ENCODE assay signal across 21 cellular contexts in genomic region chr1:111110197-111110899, GRCh38. TPM values are rescaled to one million over a fixed set of nuclear protein-coding genes. Genes with fewer than 3 reads are reported as not detected.
DNase-seq lines count a peak whose midpoint lies in the region; ATAC-seq and TF ChIP-seq lines count a peak whose summit lies in the region.
"Had no signal": no experiment of that assay in that cellular context is flagged by ENCODE, and none has a peak within 500 bp of the region (broad histone marks: within the 10 kb centered on the region; RNA-seq: fewer than 3 reads in every experiment).

No MANE protein-coding gene starts in this region.

- TF ChIP-seq POLR2A in breast epithelium (IDR thresholded peaks at IDR 0.05) (no peak), vagina (IDR thresholded peaks at IDR 0.05) (no peak)

- BruUV-seq in MCF 10A (replicated peaks; lab: Mats Ljungman, UMichigan): no TSS peak

- TF ChIP-seq CTCF in MCF 10A (IDR thresholded peaks at IDR 0.05; ENCODE audit: unreplicated experiment): no peak
- no peak for TF ChIP-seq CTCF in breast epithelium (IDR thresholded peaks at IDR 0.05)
- TF ChIP-seq CTCF in GM13976 (IDR thresholded peaks at IDR 0.05; ENCODE audit: borderline replicate concordance, control extremely low read depth, extremely low read depth, insufficient read depth, missing control alignments): no peak
- TF ChIP-seq CTCF in vagina (IDR thresholded peaks at IDR 0.05): no peak

- peaks cover 11% of the 10 kb centered on the region for H3K9me3 Mint-ChIP-seq in MCF 10A (ENCODE audit: unreplicated experiment)

- H3K36me3 ChIP-seq in breast epithelium (no peaks in the 10 kb centered on the region), vagina (peaks cover 0 to 7% of the 10 kb centered on the region in 2 donors)
- H3K36me3 ChIP-seq: Peyer's patch, prostate gland had no signal

- H3K9me3 ChIP-seq in breast epithelium: peaks cover 0 to 20% of the 10 kb centered on the region in 2 donors
- H3K9me3 ChIP-seq in vagina: no peaks in the 10 kb centered on the region
- H3K9me3 ChIP-seq: Peyer's patch, prostate gland had no signal

- POLR2A ChIA-PET in MCF 10A (lab: Yijun Ruan, JAX): interaction anchor here (0.9 to 1.3 kb wide), 2 partner anchors 10 to 29 kb away, joined by 3 to 4 read pairs; no protein-coding TSS in a partner anchor

- intact Hi-C loops in MCF 10A (cut with micrococcal nuclease): no loop called here
- intact Hi-C loops in breast epithelium (cut with DNase I; ENCODE audit: low total_unique reads): no loop called here
- intact Hi-C loops in left colon (cut with DNase I, micrococcal nuclease): no loop called here
- intact Hi-C loops in vagina (cut with DNase I): no loop called here

- DNase-seq in MCF 10A (ENCODE audit: unreplicated experiment): peak; percentile 58
- no peak for DNase-seq in breast epithelium (ENCODE audit: low spot score in 2 of 2)
- DNase-seq in SHP77 treated with DMSO at 0.1 percent for 48 hours (lab: John Stamatoyannopoulos, UW): peak; percentile 87
- DNase-seq in left colon: peak in 1 of 2 donors; percentile 27
- no peak for DNase-seq in GM13976 (ENCODE audit: low spot score)
- DNase-seq in vagina (ENCODE audit: extremely low spot score in 2 of 2): no peak
- no peak for DNase-seq in H4 (ENCODE audit: low spot score)
- DNase-seq: 8988T; activated CD4-positive, alpha-beta T cell treated with anti-CD3 and anti-CD28 coated beads for 48 hours; DND-41; NCI-H187; NCI-H526; Peyer's patch; stimulated activated CD4-positive, alpha-beta T cell treated with anti-CD3 and anti-CD28 coated beads, Interleukin-12 subunit alpha, Interleukin-12 subunit beta, amount 100 ng/mL, for 4 hours had no signal

- in situ Hi-C loops in GM13976 (cut with MboI; ENCODE audit: low sequenced_read_pairs, unreplicated experiment): no loop called here

- CTCF ChIA-PET in MCF 10A (lab: Yijun Ruan, JAX): no interaction called here

- no peak overlapping the region for H3K4me3 Mint-ChIP-seq in MCF 10A (ENCODE audit: unreplicated experiment)
- H3K4me3 Mint-ChIP-seq: activated naive CD4-positive, alpha-beta T cell treated with anti-CD3 and anti-CD28 coated beads, Interleukin-2, amount 50 U/mL, for 24 hours; dendritic cell treated with granulocyte-macrophage colony-stimulating factor and Interleukin-4, amounts not matched to agents 40 ng/mL and 50 ng/mL, for 4 days; stimulated activated effector memory CD8-positive, alpha-beta T cell treated with anti-CD3 and anti-CD28 coated beads, Interleukin-12 subunit alpha, Interleukin-12 subunit beta, amount 100 ng/mL, for 72 hours had no signal

- no peaks in the 10 kb centered on the region for H3K27me3 Mint-ChIP-seq in MCF 10A (ENCODE audit: insufficient read depth, unreplicated experiment)
- H3K27me3 Mint-ChIP-seq: dendritic cell treated with granulocyte-macrophage colony-stimulating factor and Interleukin-4, amounts not matched to agents 40 ng/mL and 50 ng/mL, for 4 days had no signal

- ATAC-seq in left colon (peak; percentile 37), HG02973 (IDR thresholded peaks at IDR 0.05; ENCODE audit: unreplicated experiment) (no peak)
- ATAC-seq: stimulated activated effector memory CD8-positive, alpha-beta T cell treated with anti-CD3 and anti-CD28 coated beads, Interleukin-12 subunit alpha, Interleukin-12 subunit beta, amount 100 ng/mL, for 72 hours had no signal

- no peaks in the 10 kb centered on the region for H3K4me1 ChIP-seq in breast epithelium
- H3K4me1 ChIP-seq in vagina: no peaks in the 10 kb centered on the region
- H3K4me1 ChIP-seq: BLaER1 treated with 17β-estradiol and CSF1 and Interleukin-3, amounts not matched to agents 10 nM and 100 nM; Peyer's patch; prostate gland had no signal

- H3K27me3 ChIP-seq in breast epithelium: no peaks in the 10 kb centered on the region
- no peaks in the 10 kb centered on the region for H3K27me3 ChIP-seq in vagina
- H3K27me3 ChIP-seq: BLaER1 treated with 17β-estradiol and CSF1 and Interleukin-3, amounts not matched to agents 10 nM and 100 nM; Peyer's patch had no signal

- H3K4me3 ChIP-seq in breast epithelium (no peak overlapping the region), vagina (no peak overlapping the region)
- H3K4me3 ChIP-seq: Peyer's patch, prostate gland had no signal

- peaks cover 10% of the 10 kb centered on the region for H3K36me3 Mint-ChIP-seq in MCF 10A (ENCODE audit: insufficient read depth, unreplicated experiment)

- H3K27ac ChIP-seq in breast epithelium (no peak overlapping the region), vagina (no peak overlapping the region)
- H3K27ac ChIP-seq: BLaER1 treated with 17β-estradiol and CSF1 and Interleukin-3, amounts not matched to agents 10 nM and 100 nM; epithelial cell of prostate; Peyer's patch; prostate gland had no signal

- peaks cover 7% of the 10 kb centered on the region for H3K4me1 Mint-ChIP-seq in MCF 10A (ENCODE audit: insufficient read depth, unreplicated experiment)
- H3K4me1 Mint-ChIP-seq: activated naive CD4-positive, alpha-beta T cell treated with anti-CD3 and anti-CD28 coated beads, Interleukin-2, amount 50 U/mL, for 24 hours; stimulated activated effector memory CD8-positive, alpha-beta T cell treated with anti-CD3 and anti-CD28 coated beads, Interleukin-12 subunit alpha, Interleukin-12 subunit beta, amount 100 ng/mL, for 72 hours had no signal

- H3K27ac Mint-ChIP-seq in MCF 10A (ENCODE audit: low read depth, unreplicated experiment): peak overlapping the region; percentile 41
- H3K27ac Mint-ChIP-seq: activated naive CD4-positive, alpha-beta T cell treated with anti-CD3 and anti-CD28 coated beads, Interleukin-2, amount 50 U/mL, for 24 hours; dendritic cell treated with granulocyte-macrophage colony-stimulating factor and Interleukin-4, amounts not matched to agents 40 ng/mL and 50 ng/mL, for 4 days; stimulated activated effector memory CD8-positive, alpha-beta T cell treated with anti-CD3 and anti-CD28 coated beads, Interleukin-12 subunit alpha, Interleukin-12 subunit beta, amount 100 ng/mL, for 72 hours had no signal

RNA-seq across cellular contexts. Expression of gene DRAM2, which starts 29.5 kb away (rescaled TPM):
- total RNA-seq in MCF 10A (2022) (30.5 and 32.1 TPM in 2 replicates), breast epithelium (100 to 1,000 TPM in 1 of 3 donors, 10 to 100 TPM in 2; 51.5 to 122 (median 74.5) TPM), left colon (10 to 100 TPM; 59.8 to 62.1 TPM), vagina (33.9 TPM)
- 34.0 and 36.1 TPM in 2 replicates for total RNA-seq in H4 (2014; rRNA removed; shearing (Covaris generic))

RNA-seq across cellular contexts. Expression of gene CEPT1, which starts 29.7 kb away (rescaled TPM):
- total RNA-seq in MCF 10A (2022) (43.1 and 45.0 TPM in 2 replicates), breast epithelium (10 to 100 TPM; 49.8 to 67.7 (median 62.5) TPM), left colon (10 to 100 TPM; 30.8 to 37.0 TPM), vagina (37.8 TPM)
- 43.6 and 47.4 TPM in 2 replicates for total RNA-seq in H4 (2014; rRNA removed; shearing (Covaris generic))

Comparison
In these comparisons a context has a peak if more than half of its experiments do, and no peak if none do; other contexts are left out.
1. DNase-seq: peak in MCF 10A (single experiment) and SHP77 treated with DMSO at 0.1 percent for 48 hours (single experiment); none in breast epithelium (0 of 2), GM13976 (single experiment), vagina (0 of 2) and H4 (single experiment).